26 cellular contexts compared by ENCODE assay signal in the genomic region with DNA sequence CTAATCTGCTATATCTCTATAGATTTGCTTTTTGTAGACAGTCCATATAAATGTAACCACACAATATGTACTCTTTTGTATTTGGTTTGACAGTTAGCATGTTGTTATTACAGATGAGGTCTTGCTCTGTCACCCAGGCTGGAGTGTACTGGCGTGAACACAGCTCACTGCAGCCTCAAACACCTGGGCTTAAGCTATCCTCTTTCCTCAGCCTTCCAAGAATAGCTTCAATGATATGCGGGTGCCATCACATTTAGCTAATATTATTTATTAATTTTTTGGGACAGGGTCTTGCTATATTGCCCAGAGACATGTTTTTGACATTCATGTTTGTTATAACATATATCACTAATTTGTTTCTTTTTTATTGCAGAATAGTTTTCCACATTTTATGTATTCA.
"Had no signal": no experiment of that assay in that cellular context is flagged by ENCODE, and none has a peak within 500 bp of the region (broad histone marks: within the 10 kb centered on the region; RNA-seq: fewer than 3 reads in every experiment).

No MANE protein-coding gene starts in this region.

- H3K9me3 Mint-ChIP-seq: effector memory CD8-positive, alpha-beta T cell; memory B cell; natural killer cell had no signal

- H3K36me3 Mint-ChIP-seq: memory B cell, natural killer cell had no signal

- H3K27me3 ChIP-seq: esophagus squamous epithelium, heart right ventricle, ovary, right lobe of liver, stomach, thyroid gland had no signal

- H3K4me3 ChIP-seq: coronary artery, esophagus squamous epithelium, heart right ventricle, lung, ovary, right lobe of liver, stomach, thyroid gland had no signal

- ATAC-seq: effector memory CD8-positive, alpha-beta T cell; heart right ventricle; left lobe of liver; right lobe of liver had no signal

- DNase-seq: dermis blood vessel endothelial cell; effector memory CD8-positive, alpha-beta T cell; erythroblast; esophagus squamous epithelium; foreskin melanocyte; glutamatergic neuron; heart right ventricle; hippocampal formation; kidney; natural killer cell; occipital lobe; ovary; right lobe of liver; small intestine; stimulated activated CD4-positive, alpha-beta T cell treated with anti-CD3 and anti-CD28 coated beads, Interleukin-12 subunit alpha, Interleukin-12 subunit beta, amount 100 ng/mL, for 4 hours; stimulated activated CD4-positive, alpha-beta T cell treated with anti-CD3 and anti-CD28 coated beads, Interleukin-1b, Interleukin-23, amount 100 ng/mL, for 48 hours; stimulated activated CD4-positive, alpha-beta T cell treated with anti-CD3 and anti-CD28 coated beads, Interleukin-4, amount 100 ng/mL, for 1 hour; stimulated activated CD8-positive, alpha-beta memory T cell treated with anti-CD3 and anti-CD28 coated beads, Interleukin-4, amount 100 ng/mL, for 48 hours; stimulated activated naive CD4-positive, alpha-beta T cell treated with Interleukin-2 at 50 U/mL for 16 hours; stomach; thyroid gland had no signal

- H3K27ac Mint-ChIP-seq: effector memory CD8-positive, alpha-beta T cell; memory B cell; natural killer cell; type B pancreatic cell had no signal

- H3K9me3 ChIP-seq: esophagus squamous epithelium, heart right ventricle, ovary, right lobe of liver, stomach, thyroid gland had no signal

- H3K27ac ChIP-seq: coronary artery, esophagus squamous epithelium, heart right ventricle, ovary, right lobe of liver, stomach, thyroid gland had no signal

- H3K27me3 Mint-ChIP-seq: effector memory CD8-positive, alpha-beta T cell; memory B cell; type B pancreatic cell had no signal

- H3K4me3 Mint-ChIP-seq: effector memory CD8-positive, alpha-beta T cell; memory B cell; natural killer cell; type B pancreatic cell had no signal

- H3K36me3 ChIP-seq: esophagus squamous epithelium, heart right ventricle, ovary, right lobe of liver, stomach, thyroid gland had no signal
